33 cellular contexts compared by ENCODE assay signal in genomic region chr2:41109744-41110143, GRCh38.
"Had no signal": no experiment of that assay in that cellular context is flagged by ENCODE, and none has a peak within 500 bp of the region (broad histone marks: within the 10 kb centered on the region; RNA-seq: fewer than 3 reads in every experiment).

No MANE protein-coding gene starts in this region.

- H3K9me3 ChIP-seq: ascending aorta, body of pancreas, breast epithelium had no signal

- H3K27ac ChIP-seq: ascending aorta, body of pancreas, brain microvascular endothelial cell, breast epithelium, cardiac muscle cell had no signal

- H3K4me3 ChIP-seq: ascending aorta, body of pancreas, breast epithelium, cardiac muscle cell had no signal

- DNase-seq: activated effector memory CD4-positive, alpha-beta T cell treated with anti-CD3 and anti-CD28 coated beads, Interleukin-2, amount 50 U/mL, for 16 hours; activated effector memory CD4-positive, alpha-beta T cell treated with Interleukin-2 at 50 U/mL for 16 hours; activated gamma-delta T cell; activated gamma-delta T cell treated with Interleukin-2 at 50 U/mL for 16 hours; activated naive CD4-positive, alpha-beta T cell; activated naive CD4-positive, alpha-beta T cell treated with anti-CD3 and anti-CD28 coated beads for 36 hours; activated naive CD4-positive, alpha-beta T cell treated with anti-CD3 and anti-CD28 coated beads, Interleukin-2, amount 10 ng/mL, durations not matched to agents 7 days and 5 days; activated naive CD4-positive, alpha-beta T cell treated with anti-CD3 and anti-CD28 coated beads, Interleukin-2, amount 50 U/mL, for 16 hours; activated naive CD4-positive, alpha-beta T cell treated with Interleukin-2 at 50 U/mL for 16 hours; activated naive CD8-positive, alpha-beta T cell treated with anti-CD3 and anti-CD28 coated beads for 36 hours; activated naive CD8-positive, alpha-beta T cell treated with anti-CD3 and anti-CD28 coated beads, Interleukin-2, amount 10 ng/mL, durations not matched to agents 7 days and 5 days; activated naive CD8-positive, alpha-beta T cell treated with anti-CD3 and anti-CD28 coated beads, Interleukin-2, amount 50 U/mL, for 24 hours; activated T-cell treated with anti-CD3 and anti-CD28 coated beads, Interleukin-2, amount 50 U/mL, for 1 hour; activated T-cell treated with anti-CD3 and anti-CD28 coated beads, Interleukin-2, amount 50 U/mL, for 24 hours; activated T-cell treated with anti-CD3 and anti-CD28 coated beads, Interleukin-2, amount 50 U/mL, for 4 hours; activated T-cell treated with anti-CD3 and anti-CD28 coated beads, Interleukin-2, amount 50 U/mL, for 48 hours; activated T-cell treated with anti-CD3 and anti-CD28 coated beads, Interleukin-2, amount 50 U/mL, for 72 hours; amniotic stem cell; amygdala; anterior cingulate cortex; aorta; body of pancreas; brain microvascular endothelial cell; caudate nucleus; central memory CD4-positive, alpha-beta T cell; cerebellar nuclear complex had no signal

- H3K27me3 ChIP-seq: ascending aorta, body of pancreas, brain microvascular endothelial cell, breast epithelium, cardiac muscle cell had no signal

- H3K36me3 ChIP-seq: ascending aorta, brain microvascular endothelial cell, breast epithelium, cardiac muscle cell had no signal

- FAIRE-seq: astrocyte, bronchial epithelial cell had no signal

- H3K4me1 ChIP-seq: ascending aorta, body of pancreas, breast epithelium had no signal

- ATAC-seq: activated naive CD4-positive, alpha-beta T cell treated with anti-CD3 and anti-CD28 coated beads, Interleukin-2, amount 50 U/mL, for 72 hours; activated naive CD8-positive, alpha-beta T cell treated with anti-CD3 and anti-CD28 coated beads, Interleukin-2, amount 50 U/mL, for 24 hours; activated T-cell treated with anti-CD3 and anti-CD28 coated beads, Interleukin-2, amount 50 U/mL, for 4 hours; activated T-cell treated with anti-CD3 and anti-CD28 coated beads, Interleukin-2, amount 50 U/mL, for 72 hours; activated T-helper 17 cell treated with anti-CD3 and anti-CD28 coated beads, Interleukin-2, amount 50 U/mL, for 72 hours; body of pancreas had no signal
